17 cellular contexts compared by ENCODE assay signal in genomic region chr5:143235423-143235822, GRCh38.
DNase-seq lines count a peak whose midpoint lies in the region; ATAC-seq and TF ChIP-seq lines count a peak whose summit lies in the region.
"Had no signal": no experiment of that assay in that cellular context is flagged by ENCODE, and none has a peak within 500 bp of the region (broad histone marks: within the 10 kb centered on the region; RNA-seq: fewer than 3 reads in every experiment).

No MANE protein-coding gene starts in this region.

- no peaks in the 10 kb centered on the region for H3K36me3 ChIP-seq in breast epithelium
- no peaks in the 10 kb centered on the region for H3K36me3 ChIP-seq in mammary epithelial cell (ENCODE audit: insufficient read depth, low read length)
- H3K36me3 ChIP-seq: HAP-1, heart left ventricle, right atrium auricular region had no signal

- no peak overlapping the region for H2AFZ ChIP-seq in mammary epithelial cell (ENCODE audit: low read depth, low read length)

- intact Hi-C loops in MCF 10A (cut with micrococcal nuclease) (no loop called here), breast epithelium (cut with DNase I; ENCODE audit: low total_unique reads) (no loop called here), mammary epithelial cell (cut with micrococcal nuclease) (no loop called here), lower leg skin (cut with DNase I; ENCODE audit: low total_unique reads) (no loop called here)

- TF ChIP-seq POLR2A in breast epithelium (IDR thresholded peaks at IDR 0.05) (no peak), lower leg skin (IDR thresholded peaks at IDR 0.05) (no peak)

- no peaks in the 10 kb centered on the region for H3K27me3 Mint-ChIP-seq in MCF 10A (ENCODE audit: insufficient read depth, unreplicated experiment)

- H3K9me3 ChIP-seq in breast epithelium (no peaks in the 10 kb centered on the region), mammary epithelial cell (replicated peaks; ENCODE audit: insufficient read depth, low read length) (no peaks in the 10 kb centered on the region)
- H3K9me3 ChIP-seq: HAP-1, heart left ventricle, right atrium auricular region had no signal

- H3K4me3 ChIP-seq in breast epithelium (no peak overlapping the region), mammary epithelial cell (replicated peaks in 1 of 3; ENCODE audit: insufficient read depth in 1 of 3, low read depth in 2 of 3, low read length in 3 of 3) (no peak overlapping the region), lower leg skin (ENCODE audit: low read depth, poor library complexity, severe bottlenecking) (no peak overlapping the region)
- H3K4me3 ChIP-seq: HAP-1, heart left ventricle, right atrium auricular region had no signal

- BruUV-seq in MCF 10A (replicated peaks; lab: Mats Ljungman, UMichigan) (no TSS peak), mammary epithelial cell (replicated peaks; lab: Mats Ljungman, UMichigan) (no TSS peak)

- H3K4me1 Mint-ChIP-seq in MCF 10A (ENCODE audit: insufficient read depth, unreplicated experiment): peaks cover 14% of the 10 kb centered on the region

- peak overlapping the region; percentile 70 for H3K9ac ChIP-seq in mammary epithelial cell (ENCODE audit: insufficient read depth, low read length)

- no peak overlapping the region for H3K27ac Mint-ChIP-seq in MCF 10A (ENCODE audit: low read depth, unreplicated experiment)
- H3K27ac Mint-ChIP-seq: brain, natural killer cell had no signal

- H4K20me1 ChIP-seq in mammary epithelial cell (ENCODE audit: insufficient read depth, low read length): no peaks in the 10 kb centered on the region

- H3K79me2 ChIP-seq in mammary epithelial cell (ENCODE audit: insufficient read depth, low read length): no peaks in the 10 kb centered on the region

- POLR2A ChIA-PET in MCF 10A (lab: Yijun Ruan, JAX): interaction anchor here (0.7 to 2.5 kb wide), 6 partner anchors 9 to 514 kb away, joined by 3 to 13 read pairs (median 6); no protein-coding TSS in a partner anchor

- H3K4me2 ChIP-seq in mammary epithelial cell (ENCODE audit: insufficient read depth, low read depth, low read length): peak overlapping the region; percentile 32

- peaks cover 4% of the 10 kb centered on the region for H3K36me3 Mint-ChIP-seq in MCF 10A (ENCODE audit: insufficient read depth, unreplicated experiment)
- H3K36me3 Mint-ChIP-seq: brain, natural killer cell had no signal

- H3K27ac ChIP-seq in breast epithelium (no peak overlapping the region), mammary epithelial cell (ENCODE audit: insufficient read depth, low read depth, low read length) (peak overlapping the region; percentile 96)
- H3K27ac ChIP-seq: heart left ventricle, right atrium auricular region had no signal

- H3K27me3 ChIP-seq in breast epithelium: no peaks in the 10 kb centered on the region
- no peaks in the 10 kb centered on the region for H3K27me3 ChIP-seq in mammary epithelial cell (ENCODE audit: insufficient read depth, low read length)
- H3K27me3 ChIP-seq: heart left ventricle, right atrium auricular region had no signal

- in situ Hi-C loops in mammary epithelial cell (cut with MboI; ENCODE audit: low sequenced_read_pairs in 2 of 2): no loop called here

- CTCF ChIA-PET in MCF 10A (lab: Yijun Ruan, JAX): interaction anchor here (0.9 to 1.3 kb wide), 2 partner anchors 10 to 124 kb away, joined by 4 to 6 read pairs; no protein-coding TSS in a partner anchor
- CTCF ChIA-PET in mammary epithelial cell (lab: Charles Lee; ENCODE audit: low non-redundant PET): no interaction called here

- no peak overlapping the region for H3K4me3 Mint-ChIP-seq in MCF 10A (ENCODE audit: unreplicated experiment)
- H3K4me3 Mint-ChIP-seq: brain, natural killer cell had no signal

- DNase-seq in MCF 10A (ENCODE audit: unreplicated experiment): peak; percentile 61
- DNase-seq in breast epithelium (ENCODE audit: low spot score in 2 of 2): no peak
- peak; percentile 99 for DNase-seq in mammary epithelial cell
- DNase-seq in lower leg skin (ENCODE audit: low spot score in 2 of 2): peak; percentile 55 to 82
- no peak for DNase-seq in globus pallidus (ENCODE audit: low spot score)
- no peak for DNase-seq in NCI-H2227 treated with DMSO at 0.1 percent for 48 hours (lab: John Stamatoyannopoulos, UW)
- no peak for DNase-seq in NOMO-1 treated with dmso at 0.1 percent for 144 hours (lab: John Stamatoyannopoulos, UW; ENCODE audit: unreplicated experiment)
- DNase-seq: activated gamma-delta T cell treated with Interleukin-2 at 50 U/mL for 16 hours; Calu3; effector CD4-positive, alpha-beta T cell; heart left ventricle; natural killer cell; stimulated activated naive CD8-positive, alpha-beta T cell treated with anti-CD3 and anti-CD28 coated beads, Interleukin-15, Interleukin-2, amounts not matched to agents 100 U/mL and 50 U/mL, for 24 hours had no signal

- H3K4me1 ChIP-seq in breast epithelium (no peaks in the 10 kb centered on the region), mammary epithelial cell (ENCODE audit: insufficient read depth, low read length) (peaks cover 26% of the 10 kb centered on the region)
- H3K4me1 ChIP-seq: HAP-1 had no signal

- TF ChIP-seq CTCF in MCF 10A (IDR thresholded peaks at IDR 0.05; ENCODE audit: unreplicated experiment) (no peak), breast epithelium (IDR thresholded peaks at IDR 0.05) (no peak), mammary epithelial cell (conservative IDR thresholded peaks at IDR 0.05 in 1 of 2, IDR thresholded peaks at IDR 0.05 in 1 of 2; ENCODE audit: extremely low read depth in 1 of 2, insufficient read depth in 1 of 2, low read depth in 1 of 2, low read length in 2 of 2) (no peak), lower leg skin (IDR thresholded peaks at IDR 0.05) (no peak)

- H3K9me3 Mint-ChIP-seq in MCF 10A (ENCODE audit: unreplicated experiment): no peaks in the 10 kb centered on the region
- H3K9me3 Mint-ChIP-seq: brain, natural killer cell had no signal

- ATAC-seq in HG03457 (IDR thresholded peaks at IDR 0.05; ENCODE audit: unreplicated experiment): no peak
- ATAC-seq: heart left ventricle; natural killer cell; stimulated activated naive CD8-positive, alpha-beta T cell treated with anti-CD3 and anti-CD28 coated beads, Interleukin-15, Interleukin-2, amounts not matched to agents 100 U/mL and 50 U/mL, for 24 hours had no signal

- dilution Hi-C loops in mammary epithelial cell (cut with HindIII; ENCODE audit: low sequenced_read_pairs): no loop called here

- WGBS in mammary epithelial cell (ENCODE audit: low coverage, missing lambda C conversion rate): 0% methylated on average over 3 of the region's 3 CpGs
- 56 to 59% methylated on average over 3 of the region's 3 CpGs for WGBS in lower leg skin, 2 donors

Comparison
In these comparisons a context has a peak if more than half of its experiments do, and no peak if none do; other contexts are left out.
1. DNase-seq: peak in MCF 10A (single experiment), mammary epithelial cell (single experiment) and lower leg skin (2 of 2); none in breast epithelium (0 of 2), globus pallidus (single experiment), NCI-H2227 treated with DMSO at 0.1 percent for 48 hours (single experiment) and NOMO-1 treated with dmso at 0.1 percent for 144 hours (single experiment).